9 cellular contexts compared by ENCODE assay signal in the genomic region with DNA sequence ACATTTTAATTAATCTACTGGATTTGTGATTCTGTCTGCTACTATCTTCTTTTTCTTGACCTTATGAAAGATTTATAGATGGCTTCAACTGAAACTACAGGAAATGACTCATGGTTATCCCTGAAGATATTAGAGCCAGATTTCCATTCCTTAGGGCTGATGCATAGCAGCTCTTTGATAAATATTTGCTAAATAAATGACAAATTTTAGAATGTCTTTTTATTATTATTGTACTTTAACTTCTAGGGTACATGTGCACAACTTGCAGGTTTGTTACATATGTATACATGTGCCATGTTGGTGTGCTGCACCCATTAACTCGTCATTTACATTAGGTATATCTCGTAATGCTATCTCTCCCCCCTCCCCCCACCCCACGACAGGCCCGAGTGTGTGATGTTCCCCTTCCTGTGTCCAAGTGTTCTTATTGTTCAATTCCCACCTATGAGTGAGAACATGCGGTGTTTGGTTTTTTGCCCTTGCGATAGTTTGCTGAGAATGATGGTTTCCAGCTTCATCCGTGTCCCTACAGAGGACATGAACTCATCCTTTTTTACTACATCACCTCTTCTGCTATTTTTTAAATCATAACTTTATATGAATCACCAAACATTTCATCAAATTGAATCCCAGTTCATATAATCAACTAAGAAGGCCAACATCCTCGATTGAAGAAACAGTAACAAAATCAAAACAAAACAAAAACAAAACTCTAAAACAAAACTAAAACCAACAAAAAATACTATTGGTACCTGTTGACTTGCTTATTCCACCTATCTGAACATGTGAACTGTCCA. TPM values are rescaled to one million over a fixed set of nuclear protein-coding genes. Genes with fewer than 3 reads are reported as not detected.
DNase-seq lines count a peak whose midpoint lies in the region; ATAC-seq and TF ChIP-seq lines count a peak whose summit lies in the region.
"Not testable (repeated sequence)": the region's sequence is repeated elsewhere in the genome, so short reads cannot be mapped to it uniquely, and the experiment has no call there.
"Had no signal": no experiment of that assay in that cellular context is flagged by ENCODE, and none has a peak within 500 bp of the region (broad histone marks: within the 10 kb centered on the region; RNA-seq: fewer than 3 reads in every experiment).

No MANE protein-coding gene starts in this region.

- in situ Hi-C loops in Panc1 (cut with HindIII; ENCODE audit: low pct_unique_long_range_greater_than_20kb, low sequenced_read_pairs): not testable (repeated sequence)

- not testable (repeated sequence) for H3K27me3 ChIP-seq in BLaER1 treated with 17β-estradiol and CSF1 and Interleukin-3, amounts not matched to agents 10 nM and 100 nM; Panc1 (ENCODE audit: control insufficient read depth, insufficient read depth, low read length); foreskin keratinocyte

- not testable (repeated sequence) for H3K27ac ChIP-seq in BLaER1 treated with 17β-estradiol and CSF1 and Interleukin-3, amounts not matched to agents 10 nM and 100 nM; foreskin keratinocyte
- H3K27ac ChIP-seq in Panc1 (ENCODE audit: low read length): peak overlapping the region; percentile 100

- 0 out of 20 replicates have a peak overlapping the region, but pooled peaks of 1 of the 10 experiments have one; percentile 66 for H3K4me3 ChIP-seq in BLaER1 treated with 17β-estradiol and CSF1 and Interleukin-3, amounts not matched to agents 10 nM and 100 nM
- H3K4me3 ChIP-seq in Panc1 (ENCODE audit: low read depth in 2 of 2, low read length in 2 of 2) (peak overlapping the region; percentile 67 to 72), cardiac fibroblast (replicated peaks in 1 of 2; ENCODE audit: low read depth in 2 of 2, low read length in 2 of 2) (peak overlapping the region in 1 of 2 donors; percentile 82)

- H3K4me3 Mint-ChIP-seq in activated CD8-positive, alpha-beta memory T cell treated with anti-CD3 and anti-CD28 coated beads, Interleukin-2, amount 10 ng/mL, durations not matched to agents 7 days and 5 days: peak overlapping the region; percentile 99
- H3K4me3 Mint-ChIP-seq in naive B cell: peak overlapping the region in 3 of 8 donors; percentile 96 to 99 (median 99)
- peak overlapping the region; percentile 98 for H3K4me3 Mint-ChIP-seq in stimulated activated naive CD8-positive, alpha-beta T cell treated with anti-CD3 and anti-CD28 coated beads, Interleukin-15, Interleukin-2, amounts not matched to agents 100 ng/mL and 50 ng/mL, for 24 hours

- H3K9ac ChIP-seq in BLaER1 treated with 17β-estradiol and CSF1 and Interleukin-3, amounts not matched to agents 10 nM and 100 nM: not testable (repeated sequence)

- H3K4me1 Mint-ChIP-seq in activated CD8-positive, alpha-beta memory T cell treated with anti-CD3 and anti-CD28 coated beads, Interleukin-2, amount 10 ng/mL, durations not matched to agents 7 days and 5 days: peaks cover 72% of the 10 kb centered on the region
- H3K4me1 Mint-ChIP-seq in naive B cell: peaks cover 5 to 33% (median 18%) of the 10 kb centered on the region in 3 donors
- H3K4me1 Mint-ChIP-seq in stimulated activated naive CD8-positive, alpha-beta T cell treated with anti-CD3 and anti-CD28 coated beads, Interleukin-15, Interleukin-2, amounts not matched to agents 100 ng/mL and 50 ng/mL, for 24 hours (ENCODE audit: low read depth): peaks cover 84% of the 10 kb centered on the region

- H3K36me3 Mint-ChIP-seq in activated CD8-positive, alpha-beta memory T cell treated with anti-CD3 and anti-CD28 coated beads, Interleukin-2, amount 10 ng/mL, durations not matched to agents 7 days and 5 days: peaks cover 39% of the 10 kb centered on the region
- H3K36me3 Mint-ChIP-seq in naive B cell: not testable (repeated sequence)
- peaks cover 28% of the 10 kb centered on the region for H3K36me3 Mint-ChIP-seq in stimulated activated naive CD8-positive, alpha-beta T cell treated with anti-CD3 and anti-CD28 coated beads, Interleukin-15, Interleukin-2, amounts not matched to agents 100 ng/mL and 50 ng/mL, for 24 hours (ENCODE audit: low read depth)

- not testable (repeated sequence) for H4K20me1 ChIP-seq in BLaER1 treated with 17β-estradiol and CSF1 and Interleukin-3, amounts not matched to agents 10 nM and 100 nM

- POLR2A ChIA-PET in Panc1 (lab: Charles Lee): interaction anchor here (0.6 kb wide), 1 partner anchor 189 kb away, joined by 3 read pairs; no protein-coding TSS in a partner anchor

- intact Hi-C loops in Panc1 (cut with micrococcal nuclease; ENCODE audit: unreplicated experiment): not testable (repeated sequence)

- peak overlapping the region; percentile 74 to 94 (median 88); a peak in 19 of 22 replicates for H3K4me2 ChIP-seq in BLaER1 treated with 17β-estradiol and CSF1 and Interleukin-3, amounts not matched to agents 10 nM and 100 nM

- not testable (repeated sequence) for H3K9me3 ChIP-seq in BLaER1 treated with 17β-estradiol and CSF1 and Interleukin-3, amounts not matched to agents 10 nM and 100 nM (replicated peaks in 1 of 11); Panc1 (ENCODE audit: control insufficient read depth, insufficient read depth, low read depth, low read length)

- not testable (repeated sequence) for TF ChIP-seq CTCF in Panc1 (IDR thresholded peaks at IDR 0.05); cardiac fibroblast (IDR thresholded peaks at IDR 0.05; ENCODE audit: low read depth, low read length); foreskin keratinocyte (conservative IDR thresholded peaks at IDR 0.05)

- H3K36me3 ChIP-seq in BLaER1 treated with 17β-estradiol and CSF1 and Interleukin-3, amounts not matched to agents 10 nM and 100 nM; Panc1 (ENCODE audit: control insufficient read depth, insufficient read depth, low read length): not testable (repeated sequence)

- not testable (repeated sequence) for H3K27me3 Mint-ChIP-seq in activated CD8-positive, alpha-beta memory T cell treated with anti-CD3 and anti-CD28 coated beads, Interleukin-2, amount 10 ng/mL, durations not matched to agents 7 days and 5 days; naive B cell; stimulated activated naive CD8-positive, alpha-beta T cell treated with anti-CD3 and anti-CD28 coated beads, Interleukin-15, Interleukin-2, amounts not matched to agents 100 ng/mL and 50 ng/mL, for 24 hours

- not testable (repeated sequence) for H3K9me3 Mint-ChIP-seq in activated CD8-positive, alpha-beta memory T cell treated with anti-CD3 and anti-CD28 coated beads, Interleukin-2, amount 10 ng/mL, durations not matched to agents 7 days and 5 days (ENCODE audit: low read depth); naive B cell; stimulated activated naive CD8-positive, alpha-beta T cell treated with anti-CD3 and anti-CD28 coated beads, Interleukin-15, Interleukin-2, amounts not matched to agents 100 ng/mL and 50 ng/mL, for 24 hours

- ATAC-seq in Panc1; activated CD8-positive, alpha-beta memory T cell treated with anti-CD3 and anti-CD28 coated beads, Interleukin-2, amount 10 ng/mL, durations not matched to agents 7 days and 5 days; naive B cell (ENCODE audit: low read depth in 2 of 2): not testable (repeated sequence)
- ATAC-seq in foreskin keratinocyte: peak; percentile 58

- peak; percentile 93 for DNase-seq in HCEC 1CT
- DNase-seq in Panc1 (ENCODE audit: low read depth, low spot score): peak; percentile 83
- not testable (repeated sequence) for DNase-seq in activated CD8-positive, alpha-beta memory T cell treated with anti-CD3 and anti-CD28 coated beads, Interleukin-2, amount 10 ng/mL, durations not matched to agents 7 days and 5 days; naive B cell
- DNase-seq in cardiac fibroblast (ENCODE audit: low read depth in 2 of 2): peak; percentile 69 to 86
- DNase-seq in foreskin keratinocyte: peak; percentile 51 to 73

- peak overlapping the region; percentile 99 for H3K27ac Mint-ChIP-seq in activated CD8-positive, alpha-beta memory T cell treated with anti-CD3 and anti-CD28 coated beads, Interleukin-2, amount 10 ng/mL, durations not matched to agents 7 days and 5 days
- H3K27ac Mint-ChIP-seq in naive B cell: peak overlapping the region in 4 of 6 donors; percentile 15 to 91 (median 68)
- H3K27ac Mint-ChIP-seq in stimulated activated naive CD8-positive, alpha-beta T cell treated with anti-CD3 and anti-CD28 coated beads, Interleukin-15, Interleukin-2, amounts not matched to agents 100 ng/mL and 50 ng/mL, for 24 hours: peak overlapping the region; percentile 96

- H3K4me1 ChIP-seq in BLaER1 treated with 17β-estradiol and CSF1 and Interleukin-3, amounts not matched to agents 10 nM and 100 nM: peaks cover 25 to 40% (median 28%) of the 10 kb centered on the region in 10 experiments
- H3K4me1 ChIP-seq in Panc1 (ENCODE audit: control insufficient read depth, insufficient read depth, low read length) (peaks cover 60% of the 10 kb centered on the region), foreskin keratinocyte (peaks cover 20% of the 10 kb centered on the region)

- CTCF ChIA-PET in Panc1 (lab: Charles Lee): interaction anchor here (0.6 kb wide), 1 partner anchor 52 kb away, joined by 4 read pairs; no protein-coding TSS in a partner anchor
- CTCF ChIA-PET in activated CD8-positive, alpha-beta memory T cell treated with anti-CD3 and anti-CD28 coated beads, Interleukin-2, amount 10 ng/mL, durations not matched to agents 7 days and 5 days (lab: Charles Lee): interaction anchor here (1.4 to 4.0 kb wide), 3 partner anchors 18 to 58 kb away, joined by 3 to 39 read pairs (median 17); no protein-coding TSS in a partner anchor

- not testable (repeated sequence) for BruUV-seq in Panc1 (replicated peaks; lab: Mats Ljungman, UMichigan)

RNA-seq across cellular contexts. Expression of gene STAMBPL1, which starts 2.8 kb away (rescaled TPM):
- total RNA-seq in Panc1 (2021; ENCODE audit: unreplicated experiment): 25.2 TPM
- 18.3 TPM for polyA plus RNA-seq in Panc1 (2012; ENCODE audit: insufficient read length)
- 10 to 100 TPM; 29.2 to 53.0 TPM for total RNA-seq in activated CD8-positive, alpha-beta memory T cell treated with anti-CD3 and anti-CD28 coated beads, Interleukin-2, amount 10 ng/mL, durations not matched to agents 7 days and 5 days
- 7.8 and 9.6 TPM in 2 replicates for total RNA-seq in foreskin keratinocyte
- polyA plus RNA-seq in foreskin keratinocyte: 4.6 and 6.8 TPM in 2 replicates
- polyA plus RNA-seq in naive B cell (ENCODE audit: low read depth in 6 of 6): 1 to 10 TPM; 3.4 to 7.6 (median 5.0) TPM

RNA-seq across cellular contexts. Expression of gene ANKRD22, which starts 31.2 kb away (rescaled TPM):
- 0.15 TPM for total RNA-seq in Panc1 (2021; ENCODE audit: unreplicated experiment)
- not detected for polyA plus RNA-seq in Panc1 (2012; ENCODE audit: insufficient read length)
- under 1 TPM in 1 of 2 experiments, not detected in 1; 0.37 TPM for total RNA-seq in activated CD8-positive, alpha-beta memory T cell treated with anti-CD3 and anti-CD28 coated beads, Interleukin-2, amount 10 ng/mL, durations not matched to agents 7 days and 5 days
- 0.24 and 0.35 TPM in 2 replicates for total RNA-seq in foreskin keratinocyte
- 0.18 and 0.23 TPM in 2 replicates for polyA plus RNA-seq in foreskin keratinocyte
- not detected for polyA plus RNA-seq in naive B cell (ENCODE audit: low read depth in 6 of 6)
- total RNA-seq: Caco-2 had no signal
